21 cellular contexts compared by ENCODE assay signal in the genomic region with DNA sequence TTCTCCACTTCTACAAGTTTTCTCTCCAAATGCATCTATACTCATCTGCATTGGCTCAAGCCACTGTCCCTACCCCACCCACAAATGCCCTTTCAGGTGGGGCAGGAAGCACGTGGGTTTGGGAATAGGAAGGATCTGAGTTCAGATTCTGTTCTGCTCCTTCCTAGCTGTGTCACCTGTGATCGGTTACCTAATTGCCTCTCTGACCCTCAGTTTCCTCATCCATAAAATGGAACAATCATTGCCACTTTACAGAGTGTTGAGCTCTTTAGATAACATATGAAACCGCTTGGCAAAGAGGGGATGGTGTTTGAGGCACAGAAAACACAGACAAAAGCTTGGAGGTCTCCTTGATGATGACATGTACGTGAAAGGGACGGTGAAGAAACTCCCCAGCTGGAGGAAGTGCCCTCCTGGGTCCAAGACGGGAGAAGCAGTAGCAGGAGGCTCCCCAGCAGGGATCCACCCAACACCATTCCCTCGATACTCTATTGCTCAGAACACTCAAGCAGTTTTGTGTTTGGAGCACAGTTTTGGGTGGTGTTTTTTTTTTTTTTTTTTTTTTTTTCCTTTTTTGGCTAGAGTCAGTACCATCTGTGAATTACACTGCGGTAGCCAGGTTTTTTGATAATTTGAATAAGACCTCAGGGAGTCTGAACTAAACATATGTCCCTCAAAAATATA. TPM values are rescaled to one million over a fixed set of nuclear protein-coding genes. Genes with fewer than 3 reads are reported as not detected.
A peak's percentile ranks its signal among the peaks of the same experiment; 100 is the strongest.
DNase-seq lines count a peak whose midpoint lies in the region; ATAC-seq, FAIRE-seq and TF ChIP-seq lines count a peak whose summit lies in the region.
"Had no signal": no experiment of that assay in that cellular context is flagged by ENCODE, and none has a peak within 500 bp of the region (broad histone marks: within the 10 kb centered on the region; RNA-seq: fewer than 3 reads in every experiment).

No MANE protein-coding gene starts in this region.

- H3K9me3 ChIP-seq in BLaER1, result peaks cover 31% of the 10 kb centered on the region
- peaks cover 11% of the 10 kb centered on the region for H3K9me3 ChIP-seq in CD4-positive, alpha-beta T cell (ENCODE audit: control insufficient read depth, low read length)
- peaks cover 28% of the 10 kb centered on the region for H3K9me3 ChIP-seq in OCI-LY7 (ENCODE audit: low read length)
- peaks cover 0 to 4% of the 10 kb centered on the region in 2 experiments; a peak in 2 of 4 replicates for H3K9me3 ChIP-seq in H1 (ENCODE audit: insufficient read depth in 2 of 2, low read depth in 1 of 2, low read length in 1 of 2)
- H3K9me3 ChIP-seq: gastrocnemius medialis had no signal

- H3K36me3 Mint-ChIP-seq in CD4-positive, alpha-beta T cell (ENCODE audit: low read depth), result peaks cover 66% of the 10 kb centered on the region

- H3K9ac ChIP-seq in BLaER1, result no peak overlapping the region
- no peak overlapping the region for H3K9ac ChIP-seq in H1 (replicated peaks in 1 of 4; ENCODE audit: extremely low read depth in 1 of 4, low read depth in 3 of 4, low read length in 3 of 4)

- H4K20me1 ChIP-seq in BLaER1 (peaks cover 57% of the 10 kb centered on the region), OCI-LY7 (ENCODE audit: insufficient read depth, low read length) (no peaks in the 10 kb centered on the region), H1 (replicated peaks in 1 of 2; ENCODE audit: control insufficient read depth in 1 of 2, insufficient read depth in 2 of 2, low read length in 2 of 2) (peaks cover 24 to 32% of the 10 kb centered on the region in 2 experiments)

- BruUV-seq in OCI-LY7 (replicated peaks; lab: Mats Ljungman, UMichigan), result no TSS peak

- H3K9me3 Mint-ChIP-seq in CD4-positive, alpha-beta T cell, result peaks cover 3% of the 10 kb centered on the region
- H3K9me3 Mint-ChIP-seq: neural crest cell had no signal

- no peak overlapping the region for H3K56ac ChIP-seq in H1 (replicated peaks; ENCODE audit: insufficient read length, low read depth, low read length)

- H2AFZ ChIP-seq in OCI-LY7 (ENCODE audit: low read length) (no peak overlapping the region), H1 (ENCODE audit: low read length) (no peak overlapping the region)

- H3K27ac ChIP-seq in BLaER1 (peak overlapping the region; percentile 46), OCI-LY7 (ENCODE audit: low read depth, low read length, poor library complexity, severe bottlenecking) (peak overlapping the region; percentile 91), H1 (ENCODE audit: low read depth, low read length) (peak overlapping the region; percentile 22; the same call in 1 of the 2 replicates)
- H3K27ac ChIP-seq in CD4-positive, alpha-beta T cell (ENCODE audit: low read depth, low read length), result no peak overlapping the region
- H3K27ac ChIP-seq: gastrocnemius medialis, skin epidermis had no signal

- no peak overlapping the region for H4K8ac ChIP-seq in H1 (ENCODE audit: extremely low read depth, insufficient read depth, low read length)

- H3K4ac ChIP-seq in H1 (replicated peaks; ENCODE audit: insufficient read length, low read depth, low read length), result no peak overlapping the region

- H2BK120ac ChIP-seq in H1 (replicated peaks; ENCODE audit: low read depth, low read length), result no peak overlapping the region

- TF ChIP-seq POLR2A in H1 (IDR thresholded peaks at IDR 0.05; ENCODE audit: control extremely low read depth in 1 of 2, low read depth in 2 of 2, low read length in 2 of 2), result no peak

- no peak overlapping the region for H4K5ac ChIP-seq in H1 (ENCODE audit: insufficient read length, low read depth, low read length)

- H3K79me2 ChIP-seq in OCI-LY7 (ENCODE audit: insufficient read depth, low read depth, low read length) (peaks cover 80% of the 10 kb centered on the region), H1 (ENCODE audit: control insufficient read depth in 1 of 2, insufficient read depth in 2 of 2, low read length in 2 of 2) (peaks cover 30 to 100% of the 10 kb centered on the region in 2 experiments)

- no peak overlapping the region for H4K91ac ChIP-seq in H1 (replicated peaks; ENCODE audit: insufficient read length, low read length)

- H3K4me3 Mint-ChIP-seq in CD4-positive, alpha-beta T cell, result no peak overlapping the region
- H3K4me3 Mint-ChIP-seq: neural crest cell, type B pancreatic cell had no signal

- H3K18ac ChIP-seq in H1 (ENCODE audit: extremely low read depth, low read length), result no peak overlapping the region

- peak overlapping the region; percentile 22 for H3K27ac Mint-ChIP-seq in CD4-positive, alpha-beta T cell
- H3K27ac Mint-ChIP-seq: progenitor cell of endocrine pancreas had no signal

- H2BK20ac ChIP-seq in H1 (ENCODE audit: low read length), result no peak overlapping the region

- peak overlapping the region; percentile 87 for H3K4me2 ChIP-seq in BLaER1
- H3K4me2 ChIP-seq in OCI-LY7 (ENCODE audit: low read length), result peak overlapping the region; percentile 68
- no peak overlapping the region for H3K4me2 ChIP-seq in H1 (ENCODE audit: insufficient read depth in 1 of 2, low read depth in 2 of 2, low read length in 2 of 2)

- no peaks in the 10 kb centered on the region for H3K9me2 ChIP-seq in OCI-LY7 (ENCODE audit: insufficient read depth, low read length)

- no peaks in the 10 kb centered on the region for H3K23me2 ChIP-seq in H1 (ENCODE audit: low read depth, low read length)

- H3K79me1 ChIP-seq in H1 (ENCODE audit: low read depth, low read length), result peaks cover 21% of the 10 kb centered on the region

- TF ChIP-seq RAD21 in H1 (IDR thresholded peaks at IDR 0.05 in 1 of 2, conservative IDR thresholded peaks at IDR 0.05 in 1 of 2; ENCODE audit: low read depth in 2 of 2, low read length in 2 of 2), result no peak

- intact Hi-C loops in CD4-positive, alpha-beta T cell (cut with DNase I, micrococcal nuclease), result no loop called here
- intact Hi-C loops in OCI-LY7 (cut with micrococcal nuclease; ENCODE audit: unreplicated experiment), result loop anchor here (5.0 kb wide), 2 partner anchors 45 to 50 kb away; no protein-coding TSS in a partner anchor

- no peaks in the 10 kb centered on the region for H3K27me3 ChIP-seq in BLaER1
- H3K27me3 ChIP-seq in CD4-positive, alpha-beta T cell (ENCODE audit: control insufficient read depth, insufficient read depth, low read length), result no peaks in the 10 kb centered on the region
- H3K27me3 ChIP-seq in H1 (replicated peaks in 1 of 4; ENCODE audit: control insufficient read depth in 3 of 4, extremely low read depth in 1 of 4, insufficient read depth in 3 of 4, low read length in 3 of 4), result no peaks in the 10 kb centered on the region
- H3K27me3 ChIP-seq: gastrocnemius medialis had no signal

- no peak overlapping the region for H2BK5ac ChIP-seq in H1 (ENCODE audit: low read depth, low read length)

- POLR2A ChIA-PET in CD4-positive, alpha-beta T cell (lab: Charles Lee), result no interaction called here
- POLR2A ChIA-PET in OCI-LY7 (lab: Charles Lee) (interaction anchor here (0.6 to 3.3 kb wide), 9 partner anchors 13 to 227 kb away, joined by 3 to 17 read pairs (median 5); no protein-coding TSS in a partner anchor), H1 (lab: Charles Lee; ENCODE audit: partially characterized antibody) (interaction anchor here (1.2 kb wide), 1 partner anchor 13 kb away, joined by 3 read pairs; no protein-coding TSS in a partner anchor)

- H3K4me3 ChIP-seq in BLaER1 (no peak overlapping the region), OCI-LY7 (ENCODE audit: low read depth, low read length, poor library complexity, severe bottlenecking) (peak overlapping the region; percentile 53), H1 (ENCODE audit: extremely low read depth in 1 of 4, insufficient read depth in 2 of 4, low read depth in 3 of 4, low read length in 4 of 4) (no peak overlapping the region)
- H3K4me3 ChIP-seq: gastrocnemius medialis, skin epidermis had no signal

- H3K36me3 ChIP-seq in BLaER1 (peaks cover 38% of the 10 kb centered on the region), OCI-LY7 (ENCODE audit: insufficient read depth, low read length) (peaks cover 35% of the 10 kb centered on the region), H1 (ENCODE audit: control insufficient read depth in 2 of 4, insufficient read depth in 4 of 4, low read length in 3 of 4) (no peaks in the 10 kb centered on the region; a peak in 1 of 8 replicates)
- H3K36me3 ChIP-seq: gastrocnemius medialis had no signal

- H3K14ac ChIP-seq in H1 (ENCODE audit: insufficient read length), result no peak overlapping the region

- TF ChIP-seq EP300 in H1 (IDR thresholded peaks at IDR 0.05; ENCODE audit: borderline replicate concordance in 1 of 2, low read depth in 2 of 2, low read length in 2 of 2), result no peak

- H2BK15ac ChIP-seq in H1 (ENCODE audit: low read length), result no peak overlapping the region

- H2AK5ac ChIP-seq in H1 (ENCODE audit: low read depth, low read length), result no peak overlapping the region

- no peak for TF ChIP-seq CTCF in CD4-positive, alpha-beta T cell (IDR thresholded peaks at IDR 0.05)
- TF ChIP-seq CTCF in OCI-LY7 (conservative IDR thresholded peaks at IDR 0.05; ENCODE audit: low read length) (no peak), H1 (IDR thresholded peaks at IDR 0.05; ENCODE audit: control extremely low read depth in 1 of 3, insufficient read depth in 1 of 3, low read depth in 1 of 3, low read length in 3 of 3) (no peak)

- no peak for DNase-seq in CD4-positive, alpha-beta T cell
- DNase-seq in OCI-LY7 (ENCODE audit: low spot score) (no peak), H1 (ENCODE audit: low read depth in 1 of 2, low spot score in 2 of 2) (no peak), frontal cortex (ENCODE audit: low spot score in 2 of 2) (no peak)
- DNase-seq: activated CD4-positive, alpha-beta T cell treated with anti-CD3 and anti-CD28 coated beads, Interleukin-2, amount 50 U/mL, for 1 hour; activated T-cell treated with anti-CD3 and anti-CD28 coated beads for 4 hours; AML-193; erythroblast; gastrocnemius medialis; KG1; kidney glomerular epithelial cell; NCI-H1048; NCI-H2081; NCI-H526 had no signal

- CTCF ChIA-PET in CD4-positive, alpha-beta T cell (lab: Charles Lee), result no interaction called here
- CTCF ChIA-PET in OCI-LY7 (lab: Charles Lee; ENCODE audit: unreplicated experiment) (interaction anchor here (0.9 kb wide), 2 partner anchors 16 to 18 kb away, joined by 4 read pairs; no protein-coding TSS in a partner anchor), H1 (lab: Charles Lee; ENCODE audit: partially characterized antibody) (interaction anchor here (1.2 to 1.7 kb wide), 3 partner anchors 14 to 66 kb away, joined by 3 to 4 read pairs (median 3); no protein-coding TSS in a partner anchor)

- H3K23ac ChIP-seq in H1 (ENCODE audit: insufficient read length), result no peak overlapping the region

- H3K4me1 ChIP-seq in BLaER1, result peaks cover 75% of the 10 kb centered on the region
- peaks cover 69% of the 10 kb centered on the region for H3K4me1 ChIP-seq in OCI-LY7 (ENCODE audit: insufficient read depth, low read length, poor library complexity, severe bottlenecking)
- peaks cover 2 to 7% (median 7%) of the 10 kb centered on the region in 4 experiments; a peak in 6 of 7 replicates for H3K4me1 ChIP-seq in H1 (replicated peaks in 1 of 4; ENCODE audit: control insufficient read depth in 3 of 4, insufficient read depth in 4 of 4, low read length in 3 of 4)

- H3K4me1 Mint-ChIP-seq in CD4-positive, alpha-beta T cell (ENCODE audit: low read depth), result peaks cover 68% of the 10 kb centered on the region

- ATAC-seq in CD4-positive, alpha-beta T cell (ENCODE audit: poor library complexity), result no peak
- ATAC-seq in HG02938 (IDR thresholded peaks at IDR 0.05; ENCODE audit: unreplicated experiment) (no peak), GM21619 (IDR thresholded peaks at IDR 0.05; ENCODE audit: unreplicated experiment) (no peak)
- ATAC-seq: gastrocnemius medialis had no signal

- 87% methylated on average over 8 of the region's 8 CpGs; no CpG with 5 or more reads in 1 of the 2 experiments for WGBS in H1 (ENCODE audit: extremely low coverage in 1 of 2, insufficient coverage in 1 of 2, insufficient read length in 1 of 2, insufficient replicate concordance in 2 of 2, low coverage in 1 of 2, low lambda C conversion rate in 2 of 2, missing lambda C conversion rate in 1 of 2), 2 experiments

- FAIRE-seq in H1 (lab: Jason Lieb, UNC) (no peak), frontal cortex (lab: Jason Lieb, UNC) (no peak)

- H3K27me3 Mint-ChIP-seq in CD4-positive, alpha-beta T cell, result no peaks in the 10 kb centered on the region
- H3K27me3 Mint-ChIP-seq: type B pancreatic cell had no signal

- H2BK12ac ChIP-seq in H1 (ENCODE audit: low read depth, low read length), result no peak overlapping the region

RNA-seq across cellular contexts. Expression of a gene that starts 34.4 kb away (rescaled TPM):
- total RNA-seq in CD4-positive, alpha-beta T cell, result 100 to 1,000 TPM; 124 to 127 TPM
- 54.8 and 77.7 TPM in 2 replicates for total RNA-seq in OCI-LY7 (2014; rRNA removed; shearing (Covaris generic))
- 102 and 108 TPM in 2 replicates for total RNA-seq in OCI-LY7 (2022)
- total RNA-seq in H1 (2021; fragmentation: NEBNext Ultra II Directional; extraction: Animal tissue kit (Norgen Biotek cat#: 25700)), result 165 and 178 TPM in 2 replicates
- 52.6 and 76.3 TPM in 2 replicates for polyA plus RNA-seq in H1 (2011; rRNA removed)
- polyA plus RNA-seq in H1 (2011; cell fraction: cytosol; rRNA removed), result 50.2 TPM
- 191 TPM for polyA plus RNA-seq in H1 (2011; cell fraction: nucleus; rRNA removed)
- 51.0 to 70.0 TPM (median 65.0 TPM) in 4 replicates for polyA plus RNA-seq in H1 (2012, experiment 1 of 2)
- 16.0 TPM for polyA plus RNA-seq in H1 (2012, experiment 2 of 2)
- 81.3 TPM for polyA plus RNA-seq in H1 (2013, experiment 1 of 2)
- 76.7 TPM for polyA plus RNA-seq in H1 (2013, experiment 2 of 2)
- 259 and 262 TPM in 2 replicates for polyA minus RNA-seq in H1 (2011; rRNA and poly(A)+ RNA removed)
- 110 TPM for polyA minus RNA-seq in H1 (2011; cell fraction: cytosol; rRNA and poly(A)+ RNA removed)
- polyA minus RNA-seq in H1 (2011; cell fraction: nucleus; rRNA and poly(A)+ RNA removed), result 411 TPM
- total RNA-seq in frontal cortex, result 24.1 TPM

Comparison
In these comparisons a context has a peak if more than half of its experiments do, and no peak if none do; other contexts are left out.
1. H3K4me2 ChIP-seq: peak in BLaER1 (single experiment) and OCI-LY7 (single experiment); none in H1 (0 of 2).